In genomic region chr4:111991163-111991562, GRCh38 we compare ENCODE assay signal across 10 cellular contexts.
DNase-seq lines count a peak whose midpoint lies in the region; ATAC-seq and TF ChIP-seq lines count a peak whose summit lies in the region.
"Had no signal": no experiment of that assay in that cellular context is flagged by ENCODE, and none has a peak within 500 bp of the region (broad histone marks: within the 10 kb centered on the region; RNA-seq: fewer than 3 reads in every experiment).

No MANE protein-coding gene starts in this region.

- H3K4me1 ChIP-seq in esophagus (ENCODE audit: control insufficient read depth in 2 of 2, insufficient read depth in 2 of 2, low read length in 1 of 2) (no peaks in the 10 kb centered on the region), Caco-2 (no peaks in the 10 kb centered on the region)

- CTCF ChIA-PET in Caco-2 (lab: Charles Lee), result no interaction called here

- DNase-seq in Caco-2 (no peak), T1000 (lab: John Stamatoyannopoulos, UW) (no peak), NCI-H2227 (lab: John Stamatoyannopoulos, UW; ENCODE audit: unreplicated experiment) (no peak), NCI-H146 treated with DMSO at 0.1 percent for 48 hours (lab: John Stamatoyannopoulos, UW; ENCODE audit: unreplicated experiment) (no peak)
- DNase-seq: naive thymus-derived CD4-positive, alpha-beta T cell had no signal

- H3K36me3 ChIP-seq in esophagus (ENCODE audit: control insufficient read depth in 2 of 2, insufficient read depth in 2 of 2, low read length in 1 of 2) (no peaks in the 10 kb centered on the region), Caco-2 (ENCODE audit: control insufficient read depth, insufficient read depth, low read length) (no peaks in the 10 kb centered on the region)

- intact Hi-C loops in Caco-2 (cut with micrococcal nuclease; ENCODE audit: unreplicated experiment), result no loop called here

- H3K9me3 Mint-ChIP-seq in Caco-2 (ENCODE audit: unreplicated experiment), result no peaks in the 10 kb centered on the region
- H3K9me3 Mint-ChIP-seq: activated naive CD4-positive, alpha-beta T cell treated with anti-CD3 and anti-CD28 coated beads, Interleukin-2, amount 50 U/mL, for 24 hours had no signal

- no peaks in the 10 kb centered on the region for H3K27me3 ChIP-seq in esophagus (ENCODE audit: control insufficient read depth in 1 of 2, insufficient read depth in 2 of 2, low read length in 2 of 2)
- H3K27me3 ChIP-seq in Caco-2 (replicated peaks; ENCODE audit: control insufficient read depth, insufficient read depth, low read length), result no peaks in the 10 kb centered on the region

- H3K4me3 ChIP-seq in esophagus (ENCODE audit: low read depth in 1 of 2, low read length in 2 of 2) (no peak overlapping the region), Caco-2 (ENCODE audit: low read depth, low read length) (no peak overlapping the region)

- TF ChIP-seq CTCF in Caco-2 (IDR thresholded peaks at IDR 0.05; ENCODE audit: insufficient read depth in 1 of 2, low read depth in 1 of 2, low read length in 1 of 2, severe bottlenecking in 1 of 2, unreplicated experiment in 1 of 2), result no peak

- no peaks in the 10 kb centered on the region for H3K36me3 Mint-ChIP-seq in Caco-2 (ENCODE audit: insufficient read depth, unreplicated experiment)
- H3K36me3 Mint-ChIP-seq: activated naive CD4-positive, alpha-beta T cell treated with anti-CD3 and anti-CD28 coated beads, Interleukin-2, amount 50 U/mL, for 24 hours; naive thymus-derived CD4-positive, alpha-beta T cell had no signal

- H3K27ac ChIP-seq in esophagus (ENCODE audit: low read depth in 2 of 2, low read length in 1 of 2), result peak overlapping the region; percentile 49 to 60

- POLR2A ChIA-PET in Caco-2 (lab: Charles Lee), result no interaction called here

- 31 to 50% methylated on average over 3 of the region's 3 CpGs for WGBS in esophagus, 2 donors

- H3K9me3 ChIP-seq in esophagus (ENCODE audit: control insufficient read depth in 2 of 2, insufficient read depth in 1 of 2, low read depth in 1 of 2, low read length in 1 of 2) (no peaks in the 10 kb centered on the region), Caco-2 (no peaks in the 10 kb centered on the region)

- H3K27me3 Mint-ChIP-seq in Caco-2 (ENCODE audit: insufficient read depth, unreplicated experiment), result peaks cover 5% of the 10 kb centered on the region

- BruUV-seq in Caco-2 (replicated peaks; lab: Mats Ljungman, UMichigan), result no TSS peak

- H3K4me1 Mint-ChIP-seq in Caco-2 (ENCODE audit: low read depth, unreplicated experiment), result no peaks in the 10 kb centered on the region
- H3K4me1 Mint-ChIP-seq: activated naive CD4-positive, alpha-beta T cell treated with anti-CD3 and anti-CD28 coated beads, Interleukin-2, amount 50 U/mL, for 24 hours had no signal

- H3K27ac Mint-ChIP-seq in Caco-2 (ENCODE audit: unreplicated experiment), result no peak overlapping the region
- H3K27ac Mint-ChIP-seq: activated naive CD4-positive, alpha-beta T cell treated with anti-CD3 and anti-CD28 coated beads, Interleukin-2, amount 50 U/mL, for 24 hours; naive thymus-derived CD4-positive, alpha-beta T cell had no signal

- no peak overlapping the region for H3K4me3 Mint-ChIP-seq in Caco-2 (ENCODE audit: unreplicated experiment)
- H3K4me3 Mint-ChIP-seq: activated naive CD4-positive, alpha-beta T cell treated with anti-CD3 and anti-CD28 coated beads, Interleukin-2, amount 50 U/mL, for 24 hours; naive thymus-derived CD4-positive, alpha-beta T cell had no signal

- peak; percentile 94 for ATAC-seq in GM18517 (IDR thresholded peaks at IDR 0.05; ENCODE audit: unreplicated experiment)
- ATAC-seq in GM21619 (IDR thresholded peaks at IDR 0.05; ENCODE audit: unreplicated experiment), result peak; percentile 96
- ATAC-seq in HG03432 (IDR thresholded peaks at IDR 0.05; ENCODE audit: unreplicated experiment), result peak; percentile 95
